Comparison of ENCODE assay signal across 10 cellular contexts in the genomic region with DNA sequence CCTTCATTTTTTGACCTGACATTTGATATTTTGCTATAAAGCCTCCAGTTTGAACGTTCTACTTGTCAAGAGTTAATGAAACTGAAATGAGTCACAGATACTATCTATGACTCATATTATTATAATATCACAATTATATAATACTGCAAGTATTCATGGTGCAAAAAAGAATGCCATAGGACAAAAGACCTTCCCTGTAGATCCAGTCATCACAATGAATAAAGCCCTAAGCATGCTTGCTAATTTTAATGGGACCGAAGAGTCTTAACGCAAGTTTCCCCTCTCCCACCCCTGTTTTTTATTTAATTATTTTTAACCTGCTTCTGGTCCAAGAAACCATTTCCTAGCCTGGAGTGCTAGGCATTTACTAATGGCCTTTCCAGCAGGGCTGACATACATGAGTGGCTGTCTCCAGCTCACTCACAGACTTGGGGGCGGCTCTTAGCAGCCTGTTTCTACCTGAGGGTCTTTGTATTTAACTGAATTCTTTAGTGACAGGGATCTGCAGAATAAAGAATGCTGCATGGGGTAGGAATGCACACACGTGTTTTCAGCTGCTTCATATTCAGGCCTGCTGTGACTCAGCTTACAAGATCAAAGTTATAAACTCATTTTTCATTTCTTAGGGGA.
DNase-seq lines count a peak whose midpoint lies in the region; ATAC-seq and TF ChIP-seq lines count a peak whose summit lies in the region.
"Had no signal": no experiment of that assay in that cellular context is flagged by ENCODE, and none has a peak within 500 bp of the region (broad histone marks: within the 10 kb centered on the region; RNA-seq: fewer than 3 reads in every experiment).

No MANE protein-coding gene starts in this region.

- peaks cover 28% of the 10 kb centered on the region for H3K4me1 ChIP-seq in RWPE2 (ENCODE audit: insufficient read depth, poor library complexity, severe bottlenecking)

- H3K4me3 Mint-ChIP-seq in glutamatergic neuron (ENCODE audit: unreplicated experiment), result no peak overlapping the region

- no peaks in the 10 kb centered on the region for H3K27me3 ChIP-seq in RWPE2 (ENCODE audit: insufficient read depth, poor library complexity, severe bottlenecking)

- H3K27ac Mint-ChIP-seq in glutamatergic neuron (ENCODE audit: unreplicated experiment), result no peak overlapping the region

- ATAC-seq in RWPE2 (ENCODE audit: low read depth) (peak; percentile 82), esophagus mucosa (peak; percentile 79), GM21737 (IDR thresholded peaks at IDR 0.05; ENCODE audit: unreplicated experiment) (no peak)

- no peak overlapping the region for H3K4me3 ChIP-seq in RWPE2 (ENCODE audit: severe bottlenecking)

- peak; percentile 60 for DNase-seq in GM03348 (ENCODE audit: low spot score)
- DNase-seq in RWPE2 (ENCODE audit: low spot score), result no peak
- peak; percentile 62 for DNase-seq in putamen (ENCODE audit: low spot score)
- no peak for DNase-seq in glutamatergic neuron
- no peak for DNase-seq in NCI-H146 treated with DMSO at 0.1 percent for 48 hours (lab: John Stamatoyannopoulos, UW; ENCODE audit: unreplicated experiment)
- DNase-seq in OCI-M1 (lab: John Stamatoyannopoulos, UW), result no peak
- DNase-seq: activated gamma-delta T cell, substantia nigra had no signal

- no peaks in the 10 kb centered on the region for H3K36me3 Mint-ChIP-seq in glutamatergic neuron (ENCODE audit: unreplicated experiment)

- H3K4me1 Mint-ChIP-seq in glutamatergic neuron (ENCODE audit: low read depth, unreplicated experiment), result no peaks in the 10 kb centered on the region

- peak overlapping the region; percentile 92 for H3K27ac ChIP-seq in RWPE2 (ENCODE audit: poor library complexity, severe bottlenecking)

- TF ChIP-seq CTCF in RWPE2 (IDR thresholded peaks at IDR 0.05; ENCODE audit: poor library complexity, severe bottlenecking) (no peak), glutamatergic neuron (IDR thresholded peaks at IDR 0.05; ENCODE audit: partially characterized antibody, unreplicated experiment) (no peak)

- no peaks in the 10 kb centered on the region for H3K36me3 ChIP-seq in RWPE2 (ENCODE audit: low read depth)

- H3K9me3 ChIP-seq in RWPE2 (ENCODE audit: severe bottlenecking), result no peaks in the 10 kb centered on the region

- no peaks in the 10 kb centered on the region for H3K27me3 Mint-ChIP-seq in glutamatergic neuron (ENCODE audit: unreplicated experiment)

- no peaks in the 10 kb centered on the region for H3K9me3 Mint-ChIP-seq in glutamatergic neuron (ENCODE audit: unreplicated experiment)

Comparison
In these comparisons a context has a peak if more than half of its experiments do, and no peak if none do; other contexts are left out.
1. DNase-seq: peak in GM03348 (single experiment) and putamen (single experiment); none in RWPE2 (single experiment), glutamatergic neuron (single experiment), NCI-H146 treated with DMSO at 0.1 percent for 48 hours (single experiment) and OCI-M1 (single experiment).